In the genomic region with DNA sequence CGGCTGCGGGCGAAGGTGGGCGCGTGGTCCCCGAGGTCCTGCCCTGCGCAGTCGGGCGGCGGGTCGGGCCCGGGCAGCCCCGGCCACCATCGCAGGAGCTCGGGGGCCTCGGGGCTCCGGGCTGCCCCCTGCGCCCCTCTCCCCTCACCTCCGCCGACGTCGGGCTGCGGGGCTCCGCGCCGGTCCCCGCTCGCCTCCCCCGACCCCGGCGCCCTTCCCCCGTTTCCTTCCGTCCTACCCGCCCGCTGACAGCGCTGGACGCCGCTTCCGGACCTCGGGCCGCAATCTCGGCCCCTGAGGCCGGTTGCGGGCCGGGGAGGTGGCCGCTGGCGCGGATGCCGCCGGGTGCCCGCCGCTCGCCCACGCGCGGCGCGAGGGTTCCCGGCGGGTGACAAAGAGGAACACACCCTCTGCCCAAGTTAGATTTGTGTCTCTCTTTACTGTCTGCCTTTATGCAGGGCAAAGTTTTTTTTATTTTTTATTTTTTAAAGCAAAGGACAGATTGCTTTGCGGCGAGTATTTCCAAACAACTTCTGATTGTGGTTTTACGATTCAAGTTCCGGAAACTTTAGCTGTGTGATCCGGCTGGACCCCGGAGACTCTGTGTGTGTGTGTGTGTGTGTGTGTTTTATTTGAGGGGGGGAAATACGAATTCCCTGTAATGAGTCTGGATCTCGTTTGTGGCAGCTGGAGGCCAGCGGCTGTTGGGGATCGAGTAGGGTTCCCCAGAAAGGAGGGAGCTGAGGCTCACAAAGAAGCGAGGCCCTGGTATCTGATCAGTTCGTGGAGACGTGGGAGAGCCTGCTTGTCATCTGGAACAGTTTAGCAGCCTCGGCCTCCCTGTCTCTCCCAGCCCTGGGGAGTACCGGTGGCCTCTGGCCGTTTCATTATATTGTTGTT, we compare ENCODE assay signal across 8 cellular contexts. TPM values are rescaled to one million over a fixed set of nuclear protein-coding genes. Genes with fewer than 3 reads are reported as not detected.
DNase-seq lines count a peak whose midpoint lies in the region; ATAC-seq, FAIRE-seq and TF ChIP-seq lines count a peak whose summit lies in the region.

No MANE protein-coding gene starts in this region.

- WGBS in ovary, 3 donors, result 1% methylated on average over 56 to 76 of the region's 76 CpGs

- H3K4me3 ChIP-seq in ovary, result peak overlapping the region; percentile 38

- intact Hi-C loops in ovary (cut with DNase I), result loop anchor here in 3 of 4 donors (5.0 to 10.0 kb wide), 4 partner anchors 251 to 531 kb away; no protein-coding TSS in a partner anchor

- TF ChIP-seq EP300 in ovary (IDR thresholded peaks at IDR 0.05), result no peak

- peak; percentile 22 for DNase-seq in DMS53 (lab: John Stamatoyannopoulos, UW)
- DNase-seq in DMS53 treated with DMSO at 0.1 percent for 48 hours (lab: John Stamatoyannopoulos, UW; ENCODE audit: unreplicated experiment), result no peak
- DNase-seq in frontal cortex (ENCODE audit: low spot score in 2 of 2), result peak; percentile 22 to 26
- DNase-seq in ovary, result peak; percentile 22 to 53 (median 39)
- no peak for DNase-seq in T1000 (lab: John Stamatoyannopoulos, UW)

- no peaks in the 10 kb centered on the region for H3K27me3 ChIP-seq in ovary

- ATAC-seq in HG02759 (IDR thresholded peaks at IDR 0.05; ENCODE audit: unreplicated experiment) (peak; percentile 18), HG03521 (IDR thresholded peaks at IDR 0.05; ENCODE audit: unreplicated experiment) (no peak)

- no peak for TF ChIP-seq POLR2A in ovary (IDR thresholded peaks at IDR 0.05)

- peaks cover 1% of the 10 kb centered on the region for H3K4me1 ChIP-seq in ovary (ENCODE audit: insufficient read depth)

- FAIRE-seq in frontal cortex (lab: Jason Lieb, UNC), result no peak

- H3K36me3 ChIP-seq in ovary, result no peaks in the 10 kb centered on the region

- no peaks in the 10 kb centered on the region for H3K9me3 ChIP-seq in ovary

- TF ChIP-seq CTCF in VCaP (conservative IDR thresholded peaks at IDR 0.05), result no peak
- TF ChIP-seq CTCF in ovary (IDR thresholded peaks at IDR 0.05), result no peak

- peak overlapping the region; percentile 95 for H3K27ac ChIP-seq in VCaP
- peak overlapping the region in 1 of 2 donors; percentile 2 for H3K27ac ChIP-seq in ovary

RNA-seq across cellular contexts. Expression of gene FARP1, which starts 1.0 kb away (rescaled TPM):
- 92.5 TPM for total RNA-seq in frontal cortex
- 10 to 100 TPM; 21.9 to 90.1 (median 35.6) TPM for total RNA-seq in ovary
- polyA plus RNA-seq in ovary, result 10 to 100 TPM; 10.2 to 69.5 TPM

RNA-seq across cellular contexts. Expression of gene RNF113B, which starts 33.2 kb away (rescaled TPM):
- not detected for total RNA-seq in frontal cortex
- total RNA-seq in ovary, result not detected
- polyA plus RNA-seq in ovary, result under 1 TPM in 1 of 2 donors, not detected in 1; 0.05 TPM

Comparison
In these comparisons a context has a peak if more than half of its experiments do, and no peak if none do; other contexts are left out.
1. DNase-seq: peak in DMS53 (single experiment), frontal cortex (2 of 2) and ovary (5 of 5); none in DMS53 treated with DMSO at 0.1 percent for 48 hours (single experiment) and T1000 (single experiment).